8 cellular contexts compared by ENCODE assay signal in genomic region chr1:196723325-196724185, GRCh38. TPM values are rescaled to one million over a fixed set of nuclear protein-coding genes. Genes with fewer than 3 reads are reported as not detected.
DNase-seq lines count a peak whose midpoint lies in the region; ATAC-seq and TF ChIP-seq lines count a peak whose summit lies in the region.

No MANE protein-coding gene starts in this region.

- no peaks in the 10 kb centered on the region for H3K9me3 ChIP-seq in upper lobe of left lung

- TF ChIP-seq EP300 in upper lobe of left lung (IDR thresholded peaks at IDR 0.05), result no peak

- DNase-seq in NCI-H1417 (lab: John Stamatoyannopoulos, UW) (peak in 2 of 3 experiments; percentile 19 to 95), NCI-H1417 treated with DMSO at 0.1 percent for 48 hours (lab: John Stamatoyannopoulos, UW) (no peak), NCI-H226 (peak; percentile 35), germinal center (ENCODE audit: low spot score) (peak; percentile 10), upper lobe of left lung (peak in 1 of 2 donors; percentile 66)
- DNase-seq in activated CD4-positive, alpha-beta memory T cell treated with anti-CD3 and anti-CD28 coated beads, Interleukin-2, amount 10 ng/mL, durations not matched to agents 7 days and 5 days, result peak; percentile 44

- 82 to 89% methylated on average over 12 to 14 of the region's 14 CpGs for WGBS in upper lobe of left lung, 2 donors

- no peak for TF ChIP-seq POLR2A in upper lobe of left lung (IDR thresholded peaks at IDR 0.05)

- ATAC-seq in GM19372 (IDR thresholded peaks at IDR 0.05; ENCODE audit: low read depth, unreplicated experiment), result peak; percentile 79
- peak; percentile 100 for ATAC-seq in HG03175 (IDR thresholded peaks at IDR 0.05; ENCODE audit: unreplicated experiment)
- ATAC-seq in upper lobe of left lung (ENCODE audit: low FRiP score in 2 of 2), result peak; percentile 28 to 55

- no peaks in the 10 kb centered on the region for H3K27me3 Mint-ChIP-seq in activated CD4-positive, alpha-beta memory T cell treated with anti-CD3 and anti-CD28 coated beads, Interleukin-2, amount 10 ng/mL, durations not matched to agents 7 days and 5 days

- no peaks in the 10 kb centered on the region for H3K4me1 ChIP-seq in upper lobe of left lung

- no peaks in the 10 kb centered on the region for H3K36me3 Mint-ChIP-seq in activated CD4-positive, alpha-beta memory T cell treated with anti-CD3 and anti-CD28 coated beads, Interleukin-2, amount 10 ng/mL, durations not matched to agents 7 days and 5 days (ENCODE audit: low read depth)

- POLR2A ChIA-PET in activated CD4-positive, alpha-beta memory T cell treated with anti-CD3 and anti-CD28 coated beads, Interleukin-2, amount 10 ng/mL, durations not matched to agents 7 days and 5 days (lab: Charles Lee), result no interaction called here

- H3K9me3 Mint-ChIP-seq in activated CD4-positive, alpha-beta memory T cell treated with anti-CD3 and anti-CD28 coated beads, Interleukin-2, amount 10 ng/mL, durations not matched to agents 7 days and 5 days, result no peaks in the 10 kb centered on the region

- no peak overlapping the region for H3K4me3 Mint-ChIP-seq in activated CD4-positive, alpha-beta memory T cell treated with anti-CD3 and anti-CD28 coated beads, Interleukin-2, amount 10 ng/mL, durations not matched to agents 7 days and 5 days

- no peaks in the 10 kb centered on the region for H3K4me1 Mint-ChIP-seq in activated CD4-positive, alpha-beta memory T cell treated with anti-CD3 and anti-CD28 coated beads, Interleukin-2, amount 10 ng/mL, durations not matched to agents 7 days and 5 days

- H3K27ac Mint-ChIP-seq in activated CD4-positive, alpha-beta memory T cell treated with anti-CD3 and anti-CD28 coated beads, Interleukin-2, amount 10 ng/mL, durations not matched to agents 7 days and 5 days, result no peak overlapping the region

- CTCF ChIA-PET in activated CD4-positive, alpha-beta memory T cell treated with anti-CD3 and anti-CD28 coated beads, Interleukin-2, amount 10 ng/mL, durations not matched to agents 7 days and 5 days (lab: Charles Lee), result interaction anchor here (0.9 to 2.5 kb wide), 2 partner anchors 10 to 17 kb away, joined by 4 to 6 read pairs; no protein-coding TSS in a partner anchor

- no peaks in the 10 kb centered on the region for H3K36me3 ChIP-seq in upper lobe of left lung

- no peak overlapping the region for H3K4me3 ChIP-seq in upper lobe of left lung

- TF ChIP-seq CTCF in upper lobe of left lung (IDR thresholded peaks at IDR 0.05), result peak in 4 of 6 experiments; percentile 39 to 53 (median 51)

- H3K27me3 ChIP-seq in upper lobe of left lung, result no peaks in the 10 kb centered on the region

- no peak overlapping the region for H3K27ac ChIP-seq in upper lobe of left lung

RNA-seq across cellular contexts. Expression of gene CFHR3, which starts 51.1 kb away (rescaled TPM):
- not detected for total RNA-seq in activated CD4-positive, alpha-beta memory T cell treated with anti-CD3 and anti-CD28 coated beads, Interleukin-2, amount 10 ng/mL, durations not matched to agents 7 days and 5 days
- total RNA-seq in upper lobe of left lung, result under 1 TPM in 3 of 6 donors, not detected in 3; 0.17 to 0.61 (median 0.37) TPM

Comparison
In these comparisons a context has a peak if more than half of its experiments do, and no peak if none do; other contexts are left out.
1. ATAC-seq: peak in every context shown above with its lines; median percentile 100 in HG03175; 79 in GM19372; 42 in upper lobe of left lung.